ENCODE assay signal across 19 cellular contexts in the genomic region with DNA sequence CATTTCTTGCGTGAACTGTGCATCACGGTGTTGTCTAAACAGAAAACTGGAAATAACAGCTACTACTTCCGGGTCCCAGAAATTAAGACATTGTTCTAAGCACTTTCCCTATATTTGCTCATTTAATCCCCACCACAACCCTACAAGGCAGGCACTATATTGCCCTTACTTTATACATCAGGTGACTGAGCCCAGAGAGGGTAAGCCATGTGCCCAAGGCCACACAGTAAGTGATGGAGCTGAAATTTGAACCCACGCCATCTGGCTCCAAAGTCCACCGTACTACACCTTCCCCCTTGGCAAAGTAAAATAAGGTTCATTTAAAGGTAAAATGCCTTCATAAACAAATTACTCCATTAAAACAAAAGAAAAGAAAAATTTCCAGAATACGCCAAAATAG. TPM values are rescaled to one million over a fixed set of nuclear protein-coding genes. Genes with fewer than 3 reads are reported as not detected.
DNase-seq lines count a peak whose midpoint lies in the region; ATAC-seq and TF ChIP-seq lines count a peak whose summit lies in the region.
"Had no signal": no experiment of that assay in that cellular context is flagged by ENCODE, and none has a peak within 500 bp of the region (broad histone marks: within the 10 kb centered on the region; RNA-seq: fewer than 3 reads in every experiment).

No MANE protein-coding gene starts in this region.

- peaks cover 31% of the 10 kb centered on the region for H3K4me1 ChIP-seq in CD4-positive, alpha-beta memory T cell (ENCODE audit: insufficient read depth, low read length)
- H3K4me1 ChIP-seq in neutrophil (ENCODE audit: control insufficient read depth in 1 of 2, insufficient read depth in 1 of 2, low read depth in 1 of 2, low read length in 1 of 2) = peaks cover 21 to 34% of the 10 kb centered on the region in 2 experiments

- intact Hi-C loops in CD4-positive, alpha-beta memory T cell (cut with micrococcal nuclease) = no loop called here
- intact Hi-C loops in activated T-helper 2 cell treated with anti-CD3 and anti-CD28 coated beads, Interferon-gamma antibody, Interleukin-2, Interleukin-4, amounts not matched to agents 10 μg/mL and 5 μg/mL and 100 μg/mL, durations not matched to agents 14 hours and 24 hours and 36 hours (cut with micrococcal nuclease) = no loop called here

- DNase-seq in activated T-cell treated with anti-CD3 and anti-CD28 coated beads, Interleukin-2, amount 50 U/mL, for 24 hours = no peak
- DNase-seq in activated T-cell treated with anti-CD3 and anti-CD28 coated beads for 4 hours (no peak), NCI-H1092 treated with DMSO at 0.1 percent for 48 hours (lab: John Stamatoyannopoulos, UW) (no peak), LoVo (ENCODE audit: low spot score) (no peak)
- DNase-seq in CD4-positive, alpha-beta memory T cell = no peak
- DNase-seq in activated T-helper 2 cell treated with anti-CD3 and anti-CD28 coated beads, Interferon-gamma antibody, Interleukin-2, Interleukin-4, amounts not matched to agents 10 μg/mL and 5 μg/mL and 100 μg/mL, durations not matched to agents 14 hours and 24 hours and 36 hours (ENCODE audit: low spot score) = no peak
- DNase-seq: DND-41, GDM1, GM23248, MM.1S, NCI-H1105 treated with DMSO at 0.1 percent for 48 hours, NCI-H187, NCI-H446, NCI-H82, SHP77 had no signal

- no peak overlapping the region for H3K27ac ChIP-seq in CD4-positive, alpha-beta memory T cell (ENCODE audit: low read depth, low read length)
- peak overlapping the region; percentile 73 for H3K27ac ChIP-seq in neutrophil
- H3K27ac ChIP-seq: GM23248, HL-60, KMS-11 had no signal

- peaks cover 50% of the 10 kb centered on the region for H3K36me3 ChIP-seq in CD4-positive, alpha-beta memory T cell (ENCODE audit: insufficient read depth, low read length)
- H3K36me3 ChIP-seq in neutrophil = peaks cover 90% of the 10 kb centered on the region

- H3K36me3 Mint-ChIP-seq in activated T-cell treated with anti-CD3 and anti-CD28 coated beads, Interleukin-2, amount 50 U/mL, for 24 hours (ENCODE audit: low read depth) = peaks cover 81% of the 10 kb centered on the region
- H3K36me3 Mint-ChIP-seq in CD4-positive, alpha-beta memory T cell = peaks cover 16 to 71% of the 10 kb centered on the region in 2 donors
- H3K36me3 Mint-ChIP-seq in activated T-helper 17 cell treated with anti-CD3 and anti-CD28 coated beads, Interleukin-2, amount 50 U/mL, for 72 hours (ENCODE audit: low read depth) = peaks cover 70% of the 10 kb centered on the region
- H3K36me3 Mint-ChIP-seq in activated T-helper 2 cell treated with anti-CD3 and anti-CD28 coated beads, Interferon-gamma antibody, Interleukin-2, Interleukin-4, amounts not matched to agents 10 μg/mL and 5 μg/mL and 100 μg/mL, durations not matched to agents 14 hours and 24 hours and 36 hours (ENCODE audit: low read depth) = peaks cover 71% of the 10 kb centered on the region

- ATAC-seq in activated T-helper 17 cell treated with anti-CD3 and anti-CD28 coated beads, Interleukin-2, amount 50 U/mL, for 72 hours (replicated peaks) = no peak

- H3K4me1 Mint-ChIP-seq in activated T-cell treated with anti-CD3 and anti-CD28 coated beads, Interleukin-2, amount 50 U/mL, for 24 hours (ENCODE audit: low read depth) = peaks cover 36% of the 10 kb centered on the region
- H3K4me1 Mint-ChIP-seq in CD4-positive, alpha-beta memory T cell = peaks cover 22 to 57% (median 36%) of the 10 kb centered on the region in 4 donors
- peaks cover 9% of the 10 kb centered on the region for H3K4me1 Mint-ChIP-seq in activated T-helper 17 cell treated with anti-CD3 and anti-CD28 coated beads, Interleukin-2, amount 50 U/mL, for 72 hours
- H3K4me1 Mint-ChIP-seq in activated T-helper 2 cell treated with anti-CD3 and anti-CD28 coated beads, Interferon-gamma antibody, Interleukin-2, Interleukin-4, amounts not matched to agents 10 μg/mL and 5 μg/mL and 100 μg/mL, durations not matched to agents 14 hours and 24 hours and 36 hours (ENCODE audit: low read depth) = peaks cover 30% of the 10 kb centered on the region

- H3K9me3 Mint-ChIP-seq in activated T-cell treated with anti-CD3 and anti-CD28 coated beads, Interleukin-2, amount 50 U/mL, for 24 hours = no peaks in the 10 kb centered on the region
- H3K9me3 Mint-ChIP-seq in CD4-positive, alpha-beta memory T cell = no peaks in the 10 kb centered on the region
- H3K9me3 Mint-ChIP-seq in activated T-helper 17 cell treated with anti-CD3 and anti-CD28 coated beads, Interleukin-2, amount 50 U/mL, for 72 hours = no peaks in the 10 kb centered on the region
- no peaks in the 10 kb centered on the region for H3K9me3 Mint-ChIP-seq in activated T-helper 2 cell treated with anti-CD3 and anti-CD28 coated beads, Interferon-gamma antibody, Interleukin-2, Interleukin-4, amounts not matched to agents 10 μg/mL and 5 μg/mL and 100 μg/mL, durations not matched to agents 14 hours and 24 hours and 36 hours

- no peak overlapping the region for H3K4me3 Mint-ChIP-seq in activated T-cell treated with anti-CD3 and anti-CD28 coated beads, Interleukin-2, amount 50 U/mL, for 24 hours
- H3K4me3 Mint-ChIP-seq in CD4-positive, alpha-beta memory T cell = no peak overlapping the region
- H3K4me3 Mint-ChIP-seq in activated T-helper 17 cell treated with anti-CD3 and anti-CD28 coated beads, Interleukin-2, amount 50 U/mL, for 72 hours = no peak overlapping the region
- no peak overlapping the region for H3K4me3 Mint-ChIP-seq in activated T-helper 2 cell treated with anti-CD3 and anti-CD28 coated beads, Interferon-gamma antibody, Interleukin-2, Interleukin-4, amounts not matched to agents 10 μg/mL and 5 μg/mL and 100 μg/mL, durations not matched to agents 14 hours and 24 hours and 36 hours (ENCODE audit: low read depth)

- CTCF ChIA-PET in CD4-positive, alpha-beta memory T cell (lab: Charles Lee; ENCODE audit: partially characterized antibody) = interaction anchor here (1.1 to 1.5 kb wide), 4 partner anchors 10 to 38 kb away, joined by 3 to 7 read pairs (median 4); no protein-coding TSS in a partner anchor

- H3K27me3 ChIP-seq in CD4-positive, alpha-beta memory T cell (ENCODE audit: insufficient read depth, low read length) = no peaks in the 10 kb centered on the region
- no peaks in the 10 kb centered on the region for H3K27me3 ChIP-seq in neutrophil

- no peaks in the 10 kb centered on the region for H3K27me3 Mint-ChIP-seq in activated T-cell treated with anti-CD3 and anti-CD28 coated beads, Interleukin-2, amount 50 U/mL, for 24 hours
- no peaks in the 10 kb centered on the region for H3K27me3 Mint-ChIP-seq in CD4-positive, alpha-beta memory T cell
- H3K27me3 Mint-ChIP-seq in activated T-helper 17 cell treated with anti-CD3 and anti-CD28 coated beads, Interleukin-2, amount 50 U/mL, for 72 hours = no peaks in the 10 kb centered on the region
- H3K27me3 Mint-ChIP-seq in activated T-helper 2 cell treated with anti-CD3 and anti-CD28 coated beads, Interferon-gamma antibody, Interleukin-2, Interleukin-4, amounts not matched to agents 10 μg/mL and 5 μg/mL and 100 μg/mL, durations not matched to agents 14 hours and 24 hours and 36 hours (ENCODE audit: low read depth) = no peaks in the 10 kb centered on the region

- no peak for TF ChIP-seq CTCF in neutrophil (IDR thresholded peaks at IDR 0.05)

- POLR2A ChIA-PET in CD4-positive, alpha-beta memory T cell (lab: Charles Lee; ENCODE audit: partially characterized antibody) = interaction anchor here (1.0 to 2.9 kb wide), 6 partner anchors 10 to 71 kb away, joined by 3 to 10 read pairs (median 4); no protein-coding TSS in a partner anchor

- no peaks in the 10 kb centered on the region for H3K9me3 ChIP-seq in CD4-positive, alpha-beta memory T cell (ENCODE audit: control insufficient read depth in 1 of 2, low read length in 2 of 2)
- H3K9me3 ChIP-seq in neutrophil = no peaks in the 10 kb centered on the region

- peak overlapping the region; percentile 20 for H3K27ac Mint-ChIP-seq in activated T-cell treated with anti-CD3 and anti-CD28 coated beads, Interleukin-2, amount 50 U/mL, for 24 hours
- peak overlapping the region in 4 of 7 donors; percentile 44 to 66 (median 54) for H3K27ac Mint-ChIP-seq in CD4-positive, alpha-beta memory T cell
- peak overlapping the region; percentile 45 for H3K27ac Mint-ChIP-seq in activated T-helper 17 cell treated with anti-CD3 and anti-CD28 coated beads, Interleukin-2, amount 50 U/mL, for 72 hours
- H3K27ac Mint-ChIP-seq in activated T-helper 2 cell treated with anti-CD3 and anti-CD28 coated beads, Interferon-gamma antibody, Interleukin-2, Interleukin-4, amounts not matched to agents 10 μg/mL and 5 μg/mL and 100 μg/mL, durations not matched to agents 14 hours and 24 hours and 36 hours = no peak overlapping the region

- H3K4me3 ChIP-seq in CD4-positive, alpha-beta memory T cell (ENCODE audit: low read length in 2 of 2) = no peak overlapping the region
- no peak overlapping the region for H3K4me3 ChIP-seq in neutrophil (ENCODE audit: low read depth in 1 of 2, low read length in 1 of 2)
- H3K4me3 ChIP-seq: GM23248 had no signal

RNA-seq across cellular contexts. Expression of a gene that starts 33.2 kb away (rescaled TPM):
- 100 to 1,000 TPM; 181 to 186 TPM for total RNA-seq in CD4-positive, alpha-beta memory T cell
- polyA plus RNA-seq in CD4-positive, alpha-beta memory T cell = 100 to 1,000 TPM; 589 to 683 TPM
- total RNA-seq in activated T-helper 17 cell treated with anti-CD3 and anti-CD28 coated beads, Interleukin-2, amount 50 U/mL, for 72 hours = 100 to 1,000 TPM; 250 to 505 TPM
- 478 and 483 TPM in 2 replicates for total RNA-seq in activated T-helper 2 cell treated with anti-CD3 and anti-CD28 coated beads, Interferon-gamma antibody, Interleukin-2, Interleukin-4, amounts not matched to agents 10 μg/mL and 5 μg/mL and 100 μg/mL, durations not matched to agents 14 hours and 24 hours and 36 hours
